In the genomic region with DNA sequence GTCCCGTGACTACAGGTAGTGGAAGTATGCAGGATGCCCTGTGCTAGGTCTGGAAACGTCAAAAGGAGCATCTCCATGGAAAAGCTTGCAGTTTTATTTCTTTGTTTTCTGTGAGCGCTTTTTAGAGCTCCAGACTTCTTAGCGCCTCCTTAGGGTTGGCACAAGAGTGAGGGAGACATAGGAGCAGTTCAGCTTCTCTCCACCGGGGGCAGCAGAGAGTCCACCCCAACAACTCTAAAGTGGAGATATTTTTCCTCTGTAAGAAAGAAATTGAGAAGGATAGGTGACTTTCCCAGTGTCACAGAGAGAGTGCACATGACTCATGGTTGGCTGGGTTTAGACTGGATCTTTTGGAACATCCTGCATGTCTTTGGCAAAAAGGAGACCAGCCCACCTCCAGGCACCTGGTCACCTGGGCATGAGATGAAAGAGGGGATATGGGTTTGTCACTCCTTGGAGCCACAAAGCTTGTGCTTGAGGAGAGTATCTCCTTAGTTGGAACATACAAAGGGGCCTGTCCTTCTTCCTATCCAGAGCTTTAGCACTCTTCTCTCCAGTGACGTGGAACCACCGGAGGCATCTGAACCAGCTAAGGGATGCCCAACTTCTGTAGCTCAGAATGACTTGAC, we compare ENCODE assay signal across 1 cellular context.
TF ChIP-seq lines count a peak whose summit lies in the region.

No MANE protein-coding gene starts in this region.

TF ChIP-seq in GM23338, 12 proteins besides CTCF, POLR2A, EP300 and RAD21 (continued from another document):
- TF ChIP-seq, protein P1, sequence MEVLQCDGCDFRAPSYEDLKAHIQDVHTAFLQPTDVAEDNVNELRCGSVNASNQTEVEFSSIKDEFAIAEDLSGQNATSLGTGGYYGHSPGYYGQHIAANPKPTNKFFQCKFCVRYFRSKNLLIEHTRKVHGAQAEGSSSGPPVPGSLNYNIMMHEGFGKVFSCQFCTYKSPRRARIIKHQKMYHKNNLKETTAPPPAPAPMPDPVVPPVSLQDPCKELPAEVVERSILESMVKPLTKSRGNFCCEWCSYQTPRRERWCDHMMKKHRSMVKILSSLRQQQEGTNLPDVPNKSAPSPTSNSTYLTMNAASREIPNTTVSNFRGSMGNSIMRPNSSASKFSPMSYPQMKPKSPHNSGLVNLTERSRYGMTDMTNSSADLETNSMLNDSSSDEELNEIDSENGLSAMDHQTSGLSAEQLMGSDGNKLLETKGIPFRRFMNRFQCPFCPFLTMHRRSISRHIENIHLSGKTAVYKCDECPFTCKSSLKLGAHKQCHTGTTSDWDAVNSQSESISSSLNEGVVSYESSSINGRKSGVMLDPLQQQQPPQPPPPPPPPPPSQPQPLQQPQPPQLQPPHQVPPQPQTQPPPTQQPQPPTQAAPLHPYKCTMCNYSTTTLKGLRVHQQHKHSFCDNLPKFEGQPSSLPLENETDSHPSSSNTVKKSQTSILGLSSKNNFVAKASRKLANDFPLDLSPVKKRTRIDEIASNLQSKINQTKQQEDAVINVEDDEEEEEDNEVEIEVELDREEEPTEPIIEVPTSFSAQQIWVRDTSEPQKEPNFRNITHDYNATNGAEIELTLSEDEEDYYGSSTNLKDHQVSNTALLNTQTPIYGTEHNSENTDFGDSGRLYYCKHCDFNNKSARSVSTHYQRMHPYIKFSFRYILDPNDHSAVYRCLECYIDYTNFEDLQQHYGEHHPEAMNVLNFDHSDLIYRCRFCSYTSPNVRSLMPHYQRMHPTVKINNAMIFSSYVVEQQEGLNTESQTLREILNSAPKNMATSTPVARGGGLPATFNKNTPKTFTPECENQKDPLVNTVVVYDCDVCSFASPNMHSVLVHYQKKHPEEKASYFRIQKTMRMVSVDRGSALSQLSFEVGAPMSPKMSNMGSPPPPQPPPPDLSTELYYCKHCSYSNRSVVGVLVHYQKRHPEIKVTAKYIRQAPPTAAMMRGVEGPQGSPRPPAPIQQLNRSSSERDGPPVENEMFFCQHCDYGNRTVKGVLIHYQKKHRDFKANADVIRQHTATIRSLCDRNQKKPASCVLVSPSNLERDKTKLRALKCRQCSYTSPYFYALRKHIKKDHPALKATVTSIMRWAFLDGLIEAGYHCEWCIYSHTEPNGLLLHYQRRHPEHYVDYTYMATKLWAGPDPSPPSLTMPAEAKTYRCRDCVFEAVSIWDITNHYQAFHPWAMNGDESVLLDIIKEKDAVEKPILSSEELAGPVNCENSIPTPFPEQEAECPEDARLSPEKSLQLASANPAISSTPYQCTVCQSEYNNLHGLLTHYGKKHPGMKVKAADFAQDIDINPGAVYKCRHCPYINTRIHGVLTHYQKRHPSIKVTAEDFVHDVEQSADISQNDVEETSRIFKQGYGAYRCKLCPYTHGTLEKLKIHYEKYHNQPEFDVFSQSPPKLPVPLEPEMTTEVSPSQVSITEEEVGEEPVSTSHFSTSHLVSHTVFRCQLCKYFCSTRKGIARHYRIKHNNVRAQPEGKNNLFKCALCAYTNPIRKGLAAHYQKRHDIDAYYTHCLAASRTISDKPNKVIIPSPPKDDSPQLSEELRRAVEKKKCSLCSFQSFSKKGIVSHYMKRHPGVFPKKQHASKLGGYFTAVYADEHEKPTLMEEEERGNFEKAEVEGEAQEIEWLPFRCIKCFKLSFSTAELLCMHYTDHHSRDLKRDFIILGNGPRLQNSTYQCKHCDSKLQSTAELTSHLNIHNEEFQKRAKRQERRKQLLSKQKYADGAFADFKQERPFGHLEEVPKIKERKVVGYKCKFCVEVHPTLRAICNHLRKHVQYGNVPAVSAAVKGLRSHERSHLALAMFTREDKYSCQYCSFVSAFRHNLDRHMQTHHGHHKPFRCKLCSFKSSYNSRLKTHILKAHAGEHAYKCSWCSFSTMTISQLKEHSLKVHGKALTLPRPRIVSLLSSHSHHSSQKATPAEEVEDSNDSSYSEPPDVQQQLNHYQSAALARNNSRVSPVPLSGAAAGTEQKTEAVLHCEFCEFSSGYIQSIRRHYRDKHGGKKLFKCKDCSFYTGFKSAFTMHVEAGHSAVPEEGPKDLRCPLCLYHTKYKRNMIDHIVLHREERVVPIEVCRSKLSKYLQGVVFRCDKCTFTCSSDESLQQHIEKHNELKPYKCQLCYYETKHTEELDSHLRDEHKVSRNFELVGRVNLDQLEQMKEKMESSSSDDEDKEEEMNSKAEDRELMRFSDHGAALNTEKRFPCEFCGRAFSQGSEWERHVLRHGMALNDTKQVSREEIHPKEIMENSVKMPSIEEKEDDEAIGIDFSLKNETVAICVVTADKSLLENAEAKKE (CRISPR knock-in tag; IDR thresholded peaks at IDR 0.05): no peak
- TF ChIP-seq ZNF114 (CRISPR knock-in tag; IDR thresholded peaks at IDR 0.05) (no peak), EZH2phosphoT487 (IDR thresholded peaks at IDR 0.05; ENCODE audit: unreplicated experiment) (no peak)
- TF ChIP-seq, protein P2, sequence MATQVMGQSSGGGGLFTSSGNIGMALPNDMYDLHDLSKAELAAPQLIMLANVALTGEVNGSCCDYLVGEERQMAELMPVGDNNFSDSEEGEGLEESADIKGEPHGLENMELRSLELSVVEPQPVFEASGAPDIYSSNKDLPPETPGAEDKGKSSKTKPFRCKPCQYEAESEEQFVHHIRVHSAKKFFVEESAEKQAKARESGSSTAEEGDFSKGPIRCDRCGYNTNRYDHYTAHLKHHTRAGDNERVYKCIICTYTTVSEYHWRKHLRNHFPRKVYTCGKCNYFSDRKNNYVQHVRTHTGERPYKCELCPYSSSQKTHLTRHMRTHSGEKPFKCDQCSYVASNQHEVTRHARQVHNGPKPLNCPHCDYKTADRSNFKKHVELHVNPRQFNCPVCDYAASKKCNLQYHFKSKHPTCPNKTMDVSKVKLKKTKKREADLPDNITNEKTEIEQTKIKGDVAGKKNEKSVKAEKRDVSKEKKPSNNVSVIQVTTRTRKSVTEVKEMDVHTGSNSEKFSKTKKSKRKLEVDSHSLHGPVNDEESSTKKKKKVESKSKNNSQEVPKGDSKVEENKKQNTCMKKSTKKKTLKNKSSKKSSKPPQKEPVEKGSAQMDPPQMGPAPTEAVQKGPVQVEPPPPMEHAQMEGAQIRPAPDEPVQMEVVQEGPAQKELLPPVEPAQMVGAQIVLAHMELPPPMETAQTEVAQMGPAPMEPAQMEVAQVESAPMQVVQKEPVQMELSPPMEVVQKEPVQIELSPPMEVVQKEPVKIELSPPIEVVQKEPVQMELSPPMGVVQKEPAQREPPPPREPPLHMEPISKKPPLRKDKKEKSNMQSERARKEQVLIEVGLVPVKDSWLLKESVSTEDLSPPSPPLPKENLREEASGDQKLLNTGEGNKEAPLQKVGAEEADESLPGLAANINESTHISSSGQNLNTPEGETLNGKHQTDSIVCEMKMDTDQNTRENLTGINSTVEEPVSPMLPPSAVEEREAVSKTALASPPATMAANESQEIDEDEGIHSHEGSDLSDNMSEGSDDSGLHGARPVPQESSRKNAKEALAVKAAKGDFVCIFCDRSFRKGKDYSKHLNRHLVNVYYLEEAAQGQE (IDR thresholded peaks at IDR 0.05; ENCODE audit: unreplicated experiment): no peak
